ENCODE assay signal across 12 cellular contexts in genomic region chr4:76703676-76704075, GRCh38.
DNase-seq lines count a peak whose midpoint lies in the region; ATAC-seq and TF ChIP-seq lines count a peak whose summit lies in the region.
"Had no signal": no experiment of that assay in that cellular context is flagged by ENCODE, and none has a peak within 500 bp of the region (broad histone marks: within the 10 kb centered on the region; RNA-seq: fewer than 3 reads in every experiment).

No MANE protein-coding gene starts in this region.

- H3K27me3 ChIP-seq in colonic mucosa: no peaks in the 10 kb centered on the region
- no peaks in the 10 kb centered on the region for H3K27me3 ChIP-seq in upper lobe of right lung

- peaks cover 18% of the 10 kb centered on the region for H3K4me1 ChIP-seq in colonic mucosa
- peaks cover 62% of the 10 kb centered on the region for H3K4me1 ChIP-seq in mesodermal cell (ENCODE audit: control insufficient read depth, insufficient read depth, low read length, poor library complexity, severe bottlenecking)
- H3K4me1 ChIP-seq in upper lobe of right lung: peaks cover 29% of the 10 kb centered on the region

- intact Hi-C loops in Right ventricle myocardium inferior (cut with DNase I): no loop called here
- intact Hi-C loops in Right ventricle myocardium superior (cut with DNase I): no loop called here
- intact Hi-C loops in colonic mucosa (cut with DNase I): no loop called here
- intact Hi-C loops in upper lobe of right lung (cut with DNase I): no loop called here

- H3K9me3 ChIP-seq in colonic mucosa (no peaks in the 10 kb centered on the region), mesodermal cell (ENCODE audit: control insufficient read depth, low read length) (no peaks in the 10 kb centered on the region), upper lobe of right lung (no peaks in the 10 kb centered on the region)

- no peak for TF ChIP-seq CTCF in colonic mucosa (IDR thresholded peaks at IDR 0.05)
- TF ChIP-seq CTCF in upper lobe of right lung (IDR thresholded peaks at IDR 0.05): no peak

- ATAC-seq in Right ventricle myocardium inferior: peak; percentile 34
- ATAC-seq in Right ventricle myocardium superior (ENCODE audit: poor library complexity): no peak
- no peak for ATAC-seq in upper lobe of right lung

- 70% methylated on average over 2 of the region's 3 CpGs; no CpG with 5 or more reads in 1 of the 2 experiments for WGBS in mesodermal cell (ENCODE audit: insufficient coverage in 2 of 2), 2 experiments

- DNase-seq in Right ventricle myocardium inferior (ENCODE audit: missing footprints): no peak
- DNase-seq in Right ventricle myocardium superior: no peak
- DNase-seq in colonic mucosa: no peak
- no peak for DNase-seq in upper lobe of right lung
- no peak for DNase-seq in activated CD4-positive, CD25-positive, alpha-beta regulatory T cell treated with anti-CD3 and anti-CD28 coated beads, Interleukin-2, amount 50 U/mL, for 72 hours
- no peak for DNase-seq in NCI-H2227 (lab: John Stamatoyannopoulos, UW; ENCODE audit: unreplicated experiment)
- no peak for DNase-seq in midbrain (lab: John Stamatoyannopoulos, UW)
- DNase-seq: activated T-cell treated with anti-CD3 and anti-CD28 coated beads, Interleukin-2, amount 50 U/mL, for 48 hours; DMS79 treated with DMSO at 0.1 percent for 48 hours; NCI-H1694 treated with DMSO at 0.1 percent for 48 hours had no signal

- H3K9ac ChIP-seq in colonic mucosa (ENCODE audit: low read depth in 2 of 2, low read length in 2 of 2): peak overlapping the region in 1 of 2 donors; percentile 81

- H3K4me3 ChIP-seq in colonic mucosa: no peak overlapping the region
- H3K4me3 ChIP-seq in mesodermal cell (ENCODE audit: extremely low read depth, insufficient read depth, low read length, poor library complexity, severe bottlenecking): no peak overlapping the region
- no peak overlapping the region for H3K4me3 ChIP-seq in upper lobe of right lung
- H3K4me3 ChIP-seq: skin epidermis had no signal

- H3K27ac ChIP-seq in colonic mucosa (peak overlapping the region; percentile 92), mesodermal cell (ENCODE audit: low read depth, low read length, severe bottlenecking) (peak overlapping the region; percentile 68), upper lobe of right lung (peak overlapping the region; percentile 65)

- no peaks in the 10 kb centered on the region for H3K36me3 ChIP-seq in colonic mucosa
- peaks cover 20% of the 10 kb centered on the region for H3K36me3 ChIP-seq in mesodermal cell (ENCODE audit: control insufficient read depth, insufficient read depth, low read length)
- H3K36me3 ChIP-seq in upper lobe of right lung: no peaks in the 10 kb centered on the region
